In the genomic region with DNA sequence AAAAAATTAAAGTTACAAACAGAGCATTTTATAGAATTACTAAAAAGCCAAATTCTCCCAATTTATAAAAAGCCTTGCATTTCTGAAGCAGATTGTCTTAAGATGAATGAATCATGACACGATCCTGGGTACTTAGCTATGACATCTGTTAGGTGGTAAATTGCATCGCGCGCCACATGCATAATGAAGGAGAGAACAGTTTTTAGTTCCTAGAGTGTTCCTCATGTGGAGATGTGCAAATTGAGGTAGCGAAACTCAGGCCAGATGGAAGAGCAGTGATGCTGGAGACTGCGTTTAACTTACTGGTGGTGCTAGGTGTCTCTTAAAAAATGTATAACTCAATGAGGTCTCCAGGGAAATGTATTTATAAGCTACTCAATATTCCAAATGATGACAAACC, we compare ENCODE assay signal across 15 cellular contexts.
"Had no signal": no experiment of that assay in that cellular context is flagged by ENCODE, and none has a peak within 500 bp of the region (broad histone marks: within the 10 kb centered on the region; RNA-seq: fewer than 3 reads in every experiment).

No MANE protein-coding gene starts in this region.

- H3K9me3 Mint-ChIP-seq: activated CD4-positive, alpha-beta T cell treated with anti-CD3 and anti-CD28 coated beads, Interleukin-2, amount 10 ng/mL, durations not matched to agents 7 days and 5 days; activated T-cell treated with anti-CD3 and anti-CD28 coated beads, Interleukin-2, amount 50 U/mL, for 4 hours had no signal

- H3K27me3 Mint-ChIP-seq: activated CD4-positive, alpha-beta T cell treated with anti-CD3 and anti-CD28 coated beads, Interleukin-2, amount 10 ng/mL, durations not matched to agents 7 days and 5 days; naive thymus-derived CD4-positive, alpha-beta T cell; stimulated activated naive B cell treated with anti-CD40 and anti-IgM and Interleukin-4, amounts not matched to agents 10 μg/mL and 1 μg/mL and 100 μg/mL, for 72 hours had no signal

- H3K4me3 ChIP-seq: body of pancreas, hepatocyte, spleen had no signal

- H3K27ac Mint-ChIP-seq: activated CD4-positive, alpha-beta T cell treated with anti-CD3 and anti-CD28 coated beads, Interleukin-2, amount 10 ng/mL, durations not matched to agents 7 days and 5 days; activated CD8-positive, alpha-beta T cell treated with anti-CD3 and anti-CD28 coated beads, Interleukin-2, amount 10 ng/mL, durations not matched to agents 7 days and 5 days; activated naive CD4-positive, alpha-beta T cell treated with anti-CD3 and anti-CD28 coated beads for 36 hours; effector memory CD8-positive, alpha-beta T cell; naive thymus-derived CD4-positive, alpha-beta T cell; stimulated activated naive B cell treated with anti-CD40 and anti-IgM and Interleukin-4, amounts not matched to agents 10 μg/mL and 1 μg/mL and 100 μg/mL, for 72 hours had no signal

- H3K27ac ChIP-seq: body of pancreas, hepatocyte, parathyroid adenoma, spleen had no signal

- H3K4me3 Mint-ChIP-seq: activated CD4-positive, alpha-beta T cell treated with anti-CD3 and anti-CD28 coated beads, Interleukin-2, amount 10 ng/mL, durations not matched to agents 7 days and 5 days; activated CD8-positive, alpha-beta T cell treated with anti-CD3 and anti-CD28 coated beads, Interleukin-2, amount 10 ng/mL, durations not matched to agents 7 days and 5 days; activated naive CD4-positive, alpha-beta T cell treated with anti-CD3 and anti-CD28 coated beads for 36 hours; activated T-cell treated with anti-CD3 and anti-CD28 coated beads, Interleukin-2, amount 50 U/mL, for 4 hours; effector memory CD8-positive, alpha-beta T cell; naive thymus-derived CD4-positive, alpha-beta T cell; stimulated activated naive B cell treated with anti-CD40 and anti-IgM and Interleukin-4, amounts not matched to agents 10 μg/mL and 1 μg/mL and 100 μg/mL, for 72 hours had no signal

- H3K79me2 ChIP-seq: hepatocyte, parathyroid adenoma had no signal

- H3K36me3 ChIP-seq: spleen had no signal

- H3K4me1 Mint-ChIP-seq: activated CD4-positive, alpha-beta T cell treated with anti-CD3 and anti-CD28 coated beads, Interleukin-2, amount 10 ng/mL, durations not matched to agents 7 days and 5 days; naive thymus-derived CD4-positive, alpha-beta T cell; stimulated activated naive B cell treated with anti-CD40 and anti-IgM and Interleukin-4, amounts not matched to agents 10 μg/mL and 1 μg/mL and 100 μg/mL, for 72 hours had no signal

- H3K9me3 ChIP-seq: body of pancreas had no signal

- DNase-seq: activated CD4-positive, alpha-beta T cell treated with anti-CD3 and anti-CD28 coated beads, Interleukin-2, amount 10 ng/mL, durations not matched to agents 7 days and 5 days; activated CD8-positive, alpha-beta memory T cell treated with anti-CD3 and anti-CD28 coated beads, Interleukin-2, amount 50 U/mL, for 4 hours; activated CD8-positive, alpha-beta T cell treated with anti-CD3 and anti-CD28 coated beads, Interleukin-2, amount 10 ng/mL, durations not matched to agents 7 days and 5 days; activated naive CD4-positive, alpha-beta T cell treated with anti-CD3 and anti-CD28 coated beads for 36 hours; activated T-cell treated with anti-CD3 and anti-CD28 coated beads, Interleukin-2, amount 50 U/mL, for 4 hours; body of pancreas; effector memory CD8-positive, alpha-beta T cell; left cardiac atrium; mesenchymal stem cell; naive thymus-derived CD4-positive, alpha-beta T cell; spleen; stimulated activated naive B cell treated with anti-CD40 and anti-IgM and Interleukin-4, amounts not matched to agents 10 μg/mL and 1 μg/mL and 100 μg/mL, for 72 hours; T-helper 9 cell had no signal

- ATAC-seq: activated CD8-positive, alpha-beta T cell treated with anti-CD3 and anti-CD28 coated beads, Interleukin-2, amount 10 ng/mL, durations not matched to agents 7 days and 5 days; activated T-cell treated with anti-CD3 and anti-CD28 coated beads, Interleukin-2, amount 50 U/mL, for 4 hours; body of pancreas; effector memory CD8-positive, alpha-beta T cell; left cardiac atrium; naive thymus-derived CD4-positive, alpha-beta T cell; stimulated activated naive B cell treated with anti-CD40 and anti-IgM and Interleukin-4, amounts not matched to agents 10 μg/mL and 1 μg/mL and 100 μg/mL, for 72 hours had no signal

- H2AFZ ChIP-seq: hepatocyte, parathyroid adenoma had no signal

- H3K4me2 ChIP-seq: hepatocyte had no signal

- H3K27me3 ChIP-seq: body of pancreas, hepatocyte, spleen had no signal

- H3K9ac ChIP-seq: parathyroid adenoma had no signal

- H3K36me3 Mint-ChIP-seq: naive thymus-derived CD4-positive, alpha-beta T cell; stimulated activated naive B cell treated with anti-CD40 and anti-IgM and Interleukin-4, amounts not matched to agents 10 μg/mL and 1 μg/mL and 100 μg/mL, for 72 hours had no signal
